1 cellular context compared by ENCODE assay signal in the genomic region with DNA sequence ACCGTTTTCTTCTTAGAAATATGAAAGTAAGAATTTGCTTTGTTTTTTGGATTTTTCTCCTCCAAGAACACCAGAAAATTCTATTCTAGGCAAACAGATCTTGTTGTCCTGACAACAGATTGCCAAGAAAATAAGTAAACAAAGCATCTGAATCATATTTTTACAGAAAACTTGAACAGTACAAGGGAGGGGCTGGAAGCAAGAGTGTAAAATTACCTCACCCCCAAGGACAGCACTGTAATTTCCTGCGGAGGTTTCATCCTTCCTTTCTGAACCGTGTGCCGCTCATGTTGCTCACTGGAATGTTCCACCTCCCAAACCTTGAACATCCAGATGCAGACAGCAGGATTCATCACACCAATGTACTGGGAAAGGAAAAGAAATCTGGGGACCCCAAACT.
TF ChIP-seq lines count a peak whose summit lies in the region.

No MANE protein-coding gene starts in this region.

TF ChIP-seq in GM23338, 12 proteins besides CTCF, POLR2A, EP300 and RAD21 (continued from another document):
- TF ChIP-seq, protein P1, sequence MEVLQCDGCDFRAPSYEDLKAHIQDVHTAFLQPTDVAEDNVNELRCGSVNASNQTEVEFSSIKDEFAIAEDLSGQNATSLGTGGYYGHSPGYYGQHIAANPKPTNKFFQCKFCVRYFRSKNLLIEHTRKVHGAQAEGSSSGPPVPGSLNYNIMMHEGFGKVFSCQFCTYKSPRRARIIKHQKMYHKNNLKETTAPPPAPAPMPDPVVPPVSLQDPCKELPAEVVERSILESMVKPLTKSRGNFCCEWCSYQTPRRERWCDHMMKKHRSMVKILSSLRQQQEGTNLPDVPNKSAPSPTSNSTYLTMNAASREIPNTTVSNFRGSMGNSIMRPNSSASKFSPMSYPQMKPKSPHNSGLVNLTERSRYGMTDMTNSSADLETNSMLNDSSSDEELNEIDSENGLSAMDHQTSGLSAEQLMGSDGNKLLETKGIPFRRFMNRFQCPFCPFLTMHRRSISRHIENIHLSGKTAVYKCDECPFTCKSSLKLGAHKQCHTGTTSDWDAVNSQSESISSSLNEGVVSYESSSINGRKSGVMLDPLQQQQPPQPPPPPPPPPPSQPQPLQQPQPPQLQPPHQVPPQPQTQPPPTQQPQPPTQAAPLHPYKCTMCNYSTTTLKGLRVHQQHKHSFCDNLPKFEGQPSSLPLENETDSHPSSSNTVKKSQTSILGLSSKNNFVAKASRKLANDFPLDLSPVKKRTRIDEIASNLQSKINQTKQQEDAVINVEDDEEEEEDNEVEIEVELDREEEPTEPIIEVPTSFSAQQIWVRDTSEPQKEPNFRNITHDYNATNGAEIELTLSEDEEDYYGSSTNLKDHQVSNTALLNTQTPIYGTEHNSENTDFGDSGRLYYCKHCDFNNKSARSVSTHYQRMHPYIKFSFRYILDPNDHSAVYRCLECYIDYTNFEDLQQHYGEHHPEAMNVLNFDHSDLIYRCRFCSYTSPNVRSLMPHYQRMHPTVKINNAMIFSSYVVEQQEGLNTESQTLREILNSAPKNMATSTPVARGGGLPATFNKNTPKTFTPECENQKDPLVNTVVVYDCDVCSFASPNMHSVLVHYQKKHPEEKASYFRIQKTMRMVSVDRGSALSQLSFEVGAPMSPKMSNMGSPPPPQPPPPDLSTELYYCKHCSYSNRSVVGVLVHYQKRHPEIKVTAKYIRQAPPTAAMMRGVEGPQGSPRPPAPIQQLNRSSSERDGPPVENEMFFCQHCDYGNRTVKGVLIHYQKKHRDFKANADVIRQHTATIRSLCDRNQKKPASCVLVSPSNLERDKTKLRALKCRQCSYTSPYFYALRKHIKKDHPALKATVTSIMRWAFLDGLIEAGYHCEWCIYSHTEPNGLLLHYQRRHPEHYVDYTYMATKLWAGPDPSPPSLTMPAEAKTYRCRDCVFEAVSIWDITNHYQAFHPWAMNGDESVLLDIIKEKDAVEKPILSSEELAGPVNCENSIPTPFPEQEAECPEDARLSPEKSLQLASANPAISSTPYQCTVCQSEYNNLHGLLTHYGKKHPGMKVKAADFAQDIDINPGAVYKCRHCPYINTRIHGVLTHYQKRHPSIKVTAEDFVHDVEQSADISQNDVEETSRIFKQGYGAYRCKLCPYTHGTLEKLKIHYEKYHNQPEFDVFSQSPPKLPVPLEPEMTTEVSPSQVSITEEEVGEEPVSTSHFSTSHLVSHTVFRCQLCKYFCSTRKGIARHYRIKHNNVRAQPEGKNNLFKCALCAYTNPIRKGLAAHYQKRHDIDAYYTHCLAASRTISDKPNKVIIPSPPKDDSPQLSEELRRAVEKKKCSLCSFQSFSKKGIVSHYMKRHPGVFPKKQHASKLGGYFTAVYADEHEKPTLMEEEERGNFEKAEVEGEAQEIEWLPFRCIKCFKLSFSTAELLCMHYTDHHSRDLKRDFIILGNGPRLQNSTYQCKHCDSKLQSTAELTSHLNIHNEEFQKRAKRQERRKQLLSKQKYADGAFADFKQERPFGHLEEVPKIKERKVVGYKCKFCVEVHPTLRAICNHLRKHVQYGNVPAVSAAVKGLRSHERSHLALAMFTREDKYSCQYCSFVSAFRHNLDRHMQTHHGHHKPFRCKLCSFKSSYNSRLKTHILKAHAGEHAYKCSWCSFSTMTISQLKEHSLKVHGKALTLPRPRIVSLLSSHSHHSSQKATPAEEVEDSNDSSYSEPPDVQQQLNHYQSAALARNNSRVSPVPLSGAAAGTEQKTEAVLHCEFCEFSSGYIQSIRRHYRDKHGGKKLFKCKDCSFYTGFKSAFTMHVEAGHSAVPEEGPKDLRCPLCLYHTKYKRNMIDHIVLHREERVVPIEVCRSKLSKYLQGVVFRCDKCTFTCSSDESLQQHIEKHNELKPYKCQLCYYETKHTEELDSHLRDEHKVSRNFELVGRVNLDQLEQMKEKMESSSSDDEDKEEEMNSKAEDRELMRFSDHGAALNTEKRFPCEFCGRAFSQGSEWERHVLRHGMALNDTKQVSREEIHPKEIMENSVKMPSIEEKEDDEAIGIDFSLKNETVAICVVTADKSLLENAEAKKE (CRISPR knock-in tag; IDR thresholded peaks at IDR 0.05) = no peak
